Comparison of ENCODE assay signal across 7 cellular contexts in genomic region chr11:128481135-128481534, GRCh38.
DNase-seq lines count a peak whose midpoint lies in the region; ATAC-seq and TF ChIP-seq lines count a peak whose summit lies in the region.

No MANE protein-coding gene starts in this region.

- peaks cover 10% of the 10 kb centered on the region for H3F3A ChIP-seq in smooth muscle cell (ENCODE audit: low read depth)

- no peaks in the 10 kb centered on the region for H3K4me1 ChIP-seq in smooth muscle cell (ENCODE audit: low read depth)

- DNase-seq in HFFc6 (peak; percentile 74), glomerular visceral epithelial cell (ENCODE audit: extremely low spot score) (peak; percentile 56), smooth muscle cell (lab: John Stamatoyannopoulos, UW; ENCODE audit: unreplicated experiment) (no peak), anterior cingulate cortex (lab: John Stamatoyannopoulos, UW) (no peak), T-helper 9 cell (no peak)
- no peak for DNase-seq in activated naive CD4-positive, alpha-beta T cell treated with anti-CD3 and anti-CD28 coated beads, Interleukin-2, amount 50 U/mL, for 72 hours (ENCODE audit: low spot score in 2 of 2)

- peaks cover 83% of the 10 kb centered on the region for H3K36me3 Mint-ChIP-seq in HFFc6 (ENCODE audit: low read depth)
- peaks cover 74 to 99% of the 10 kb centered on the region in 2 donors for H3K36me3 Mint-ChIP-seq in activated naive CD4-positive, alpha-beta T cell treated with anti-CD3 and anti-CD28 coated beads, Interleukin-2, amount 50 U/mL, for 72 hours

- H3K4me2 ChIP-seq in smooth muscle cell, result peak overlapping the region; percentile 63

- H3K27ac ChIP-seq in smooth muscle cell (ENCODE audit: low read depth), result peak overlapping the region; percentile 72

- no peaks in the 10 kb centered on the region for H3K9me3 Mint-ChIP-seq in HFFc6
- H3K9me3 Mint-ChIP-seq in activated naive CD4-positive, alpha-beta T cell treated with anti-CD3 and anti-CD28 coated beads, Interleukin-2, amount 50 U/mL, for 72 hours, result no peaks in the 10 kb centered on the region

- H4K20me1 ChIP-seq in smooth muscle cell (ENCODE audit: low read depth), result no peaks in the 10 kb centered on the region

- H3K4me1 Mint-ChIP-seq in HFFc6 (ENCODE audit: low read depth), result peaks cover 94% of the 10 kb centered on the region

- peaks cover 12% of the 10 kb centered on the region for H3K79me2 ChIP-seq in smooth muscle cell (ENCODE audit: low read depth)

- no peak for ATAC-seq in activated naive CD4-positive, alpha-beta T cell treated with anti-CD3 and anti-CD28 coated beads, Interleukin-2, amount 50 U/mL, for 72 hours
- ATAC-seq in GM18505 (IDR thresholded peaks at IDR 0.05; ENCODE audit: unreplicated experiment), result no peak

- no peaks in the 10 kb centered on the region for H3K9me3 ChIP-seq in smooth muscle cell (replicated peaks; ENCODE audit: low read depth)

- H2AFZ ChIP-seq in smooth muscle cell (ENCODE audit: low read depth), result no peak overlapping the region

- no peaks in the 10 kb centered on the region for H3K27me3 ChIP-seq in smooth muscle cell (ENCODE audit: low read depth)

- 89% methylated on average over 2 of the region's 2 CpGs for WGBS in smooth muscle cell (ENCODE audit: low lambda C conversion rate)

- H3K36me3 ChIP-seq in smooth muscle cell (ENCODE audit: low read depth), result peaks cover 10% of the 10 kb centered on the region

- no peak overlapping the region for H3K9ac ChIP-seq in smooth muscle cell (ENCODE audit: low read depth)

- H3K4me3 ChIP-seq in smooth muscle cell, result no peak overlapping the region

- TF ChIP-seq POLR2A in GM18505 (IDR thresholded peaks at IDR 0.05; ENCODE audit: borderline replicate concordance, extremely low read depth, insufficient read depth, insufficient read length), result no peak

- no peak for TF ChIP-seq CTCF in HFFc6 (IDR thresholded peaks at IDR 0.05)
- no peak for TF ChIP-seq CTCF in smooth muscle cell (IDR thresholded peaks at IDR 0.05; ENCODE audit: borderline replicate concordance, insufficient read depth, poor library complexity, severe bottlenecking)

- H3K4me3 Mint-ChIP-seq in HFFc6, result peak overlapping the region; percentile 2; the same call in 1 of the 2 replicates

- H3K27me3 Mint-ChIP-seq in HFFc6 (ENCODE audit: insufficient read depth), result peaks cover 4% of the 10 kb centered on the region; the same call in 1 of the 2 replicates

- H3K27ac Mint-ChIP-seq in HFFc6, result peak overlapping the region; percentile 79
- H3K27ac Mint-ChIP-seq in activated naive CD4-positive, alpha-beta T cell treated with anti-CD3 and anti-CD28 coated beads, Interleukin-2, amount 50 U/mL, for 72 hours, result peak overlapping the region; percentile 97 to 99

Comparison
In these comparisons a context has a peak if more than half of its experiments do, and no peak if none do; other contexts are left out.
1. DNase-seq: peak in HFFc6 (single experiment) and glomerular visceral epithelial cell (single experiment); none in activated naive CD4-positive, alpha-beta T cell treated with anti-CD3 and anti-CD28 coated beads, Interleukin-2, amount 50 U/mL, for 72 hours (0 of 2), smooth muscle cell (single experiment), anterior cingulate cortex (0 of 58) and T-helper 9 cell (single experiment).